41 cellular contexts compared by ENCODE assay signal in genomic region chr4:69584135-69584534, GRCh38. TPM values are rescaled to one million over a fixed set of nuclear protein-coding genes. Genes with fewer than 3 reads are reported as not detected.
"Had no signal": no experiment of that assay in that cellular context is flagged by ENCODE, and none has a peak within 500 bp of the region (broad histone marks: within the 10 kb centered on the region; RNA-seq: fewer than 3 reads in every experiment).

No MANE protein-coding gene starts in this region.

- H3K4me1 ChIP-seq: ascending aorta, body of pancreas, breast epithelium had no signal

- ATAC-seq: activated CD4-positive, CD25-positive, alpha-beta regulatory T cell treated with anti-CD3 and anti-CD28 coated beads, Interleukin-2, amount 50 U/mL, for 24 hours; activated CD8-positive, alpha-beta memory T cell treated with anti-CD3 and anti-CD28 coated beads, Interleukin-2, amount 10 ng/mL, durations not matched to agents 7 days and 5 days; activated CD8-positive, alpha-beta T cell treated with anti-CD3 and anti-CD28 coated beads, Interleukin-2, amount 10 ng/mL, durations not matched to agents 7 days and 5 days; activated naive CD8-positive, alpha-beta T cell treated with anti-CD3 and anti-CD28 coated beads, Interleukin-2, amount 50 U/mL, for 24 hours; body of pancreas; WTC11 had no signal

- FAIRE-seq: TTC549 had no signal

- H3K27ac Mint-ChIP-seq: activated CD4-positive, alpha-beta memory T cell treated with anti-CD3 and anti-CD28 coated beads, Interleukin-2, amount 10 ng/mL, durations not matched to agents 7 days and 5 days; activated CD4-positive, alpha-beta T cell treated with anti-CD3 and anti-CD28 coated beads, Interleukin-2, amount 10 ng/mL, durations not matched to agents 24 days and 14 days; activated CD8-positive, alpha-beta memory T cell treated with anti-CD3 and anti-CD28 coated beads, Interleukin-2, amount 10 ng/mL, durations not matched to agents 7 days and 5 days; activated CD8-positive, alpha-beta T cell treated with anti-CD3 and anti-CD28 coated beads, Interleukin-2, amount 10 ng/mL, durations not matched to agents 7 days and 5 days; activated naive CD4-positive, alpha-beta T cell treated with anti-CD3 and anti-CD28 coated beads, Interleukin-2, amount 10 ng/mL, durations not matched to agents 7 days and 5 days; activated naive CD4-positive, alpha-beta T cell treated with anti-CD3 and anti-CD28 coated beads, Interleukin-2, amount 50 U/mL, for 24 hours; activated naive CD8-positive, alpha-beta T cell; activated naive CD8-positive, alpha-beta T cell treated with anti-CD3 and anti-CD28 coated beads, Interleukin-2, amount 10 ng/mL, durations not matched to agents 7 days and 5 days; activated naive CD8-positive, alpha-beta T cell treated with anti-CD3 and anti-CD28 coated beads, Interleukin-2, amount 50 U/mL, for 24 hours; activated T-cell treated with anti-CD3 and anti-CD28 coated beads, Interleukin-2, amount 50 U/mL, for 24 hours; activated T-helper 2 cell treated with anti-CD3 and anti-CD28 coated beads, Interferon-gamma antibody, Interleukin-2, Interleukin-4, amounts not matched to agents 10 μg/mL and 5 μg/mL and 100 μg/mL, durations not matched to agents 14 hours and 24 hours and 36 hours; T-helper 1 cell treated with Interleukin-12 subunit alpha and Interleukin-12 subunit beta and Interleukin-4 antibody, amounts not matched to agents 30 μg/mL and 1 μg/mL, for 36 hours; T-helper 2 cell treated with Interferon-gamma antibody and Interleukin-4, amounts not matched to agents 5 μg/mL and 100 μg/mL, for 36 hours; WTC11 had no signal

- H3K36me3 ChIP-seq: ascending aorta, brain microvascular endothelial cell, breast epithelium, WERI-Rb-1 had no signal

- H3K4me3 ChIP-seq: ascending aorta, body of pancreas, breast epithelium had no signal

- H3K27ac ChIP-seq: ascending aorta, body of pancreas, brain microvascular endothelial cell, breast epithelium, WERI-Rb-1 had no signal

- H3K4me3 Mint-ChIP-seq: activated CD4-positive, alpha-beta memory T cell treated with anti-CD3 and anti-CD28 coated beads, Interleukin-2, amount 10 ng/mL, durations not matched to agents 7 days and 5 days; activated CD4-positive, alpha-beta T cell treated with anti-CD3 and anti-CD28 coated beads, Interleukin-2, amount 10 ng/mL, durations not matched to agents 24 days and 14 days; activated CD8-positive, alpha-beta memory T cell treated with anti-CD3 and anti-CD28 coated beads, Interleukin-2, amount 10 ng/mL, durations not matched to agents 7 days and 5 days; activated CD8-positive, alpha-beta T cell treated with anti-CD3 and anti-CD28 coated beads, Interleukin-2, amount 10 ng/mL, durations not matched to agents 7 days and 5 days; activated naive CD4-positive, alpha-beta T cell treated with anti-CD3 and anti-CD28 coated beads, Interleukin-2, amount 10 ng/mL, durations not matched to agents 7 days and 5 days; activated naive CD4-positive, alpha-beta T cell treated with anti-CD3 and anti-CD28 coated beads, Interleukin-2, amount 50 U/mL, for 24 hours; activated naive CD8-positive, alpha-beta T cell; activated naive CD8-positive, alpha-beta T cell treated with anti-CD3 and anti-CD28 coated beads, Interleukin-2, amount 10 ng/mL, durations not matched to agents 7 days and 5 days; activated naive CD8-positive, alpha-beta T cell treated with anti-CD3 and anti-CD28 coated beads, Interleukin-2, amount 50 U/mL, for 24 hours; activated T-cell treated with anti-CD3 and anti-CD28 coated beads, Interleukin-2, amount 50 U/mL, for 24 hours; T-helper 1 cell treated with Interleukin-12 subunit alpha and Interleukin-12 subunit beta and Interleukin-4 antibody, amounts not matched to agents 30 μg/mL and 1 μg/mL, for 36 hours; T-helper 2 cell treated with Interferon-gamma antibody and Interleukin-4, amounts not matched to agents 5 μg/mL and 100 μg/mL, for 36 hours; WTC11 had no signal

- H3K4me1 Mint-ChIP-seq: activated CD4-positive, alpha-beta memory T cell treated with anti-CD3 and anti-CD28 coated beads, Interleukin-2, amount 10 ng/mL, durations not matched to agents 7 days and 5 days; activated CD4-positive, alpha-beta T cell treated with anti-CD3 and anti-CD28 coated beads, Interleukin-2, amount 10 ng/mL, durations not matched to agents 24 days and 14 days; activated CD8-positive, alpha-beta memory T cell treated with anti-CD3 and anti-CD28 coated beads, Interleukin-2, amount 10 ng/mL, durations not matched to agents 7 days and 5 days; activated naive CD4-positive, alpha-beta T cell treated with anti-CD3 and anti-CD28 coated beads, Interleukin-2, amount 10 ng/mL, durations not matched to agents 7 days and 5 days; activated naive CD4-positive, alpha-beta T cell treated with anti-CD3 and anti-CD28 coated beads, Interleukin-2, amount 50 U/mL, for 24 hours; activated naive CD8-positive, alpha-beta T cell treated with anti-CD3 and anti-CD28 coated beads, Interleukin-2, amount 10 ng/mL, durations not matched to agents 7 days and 5 days; activated naive CD8-positive, alpha-beta T cell treated with anti-CD3 and anti-CD28 coated beads, Interleukin-2, amount 50 U/mL, for 24 hours; WTC11 had no signal

- DNase-seq: activated CD4-positive, alpha-beta memory T cell treated with anti-CD3 and anti-CD28 coated beads, Interleukin-2, amount 10 ng/mL, durations not matched to agents 7 days and 5 days; activated CD4-positive, alpha-beta T cell treated with anti-CD3 and anti-CD28 coated beads for 1 hour; activated CD4-positive, alpha-beta T cell treated with anti-CD3 and anti-CD28 coated beads for 4 hours; activated CD4-positive, alpha-beta T cell treated with anti-CD3 and anti-CD28 coated beads, Interleukin-2, amount 10 ng/mL, durations not matched to agents 24 days and 14 days; activated CD4-positive, alpha-beta T cell treated with anti-CD3 and anti-CD28 coated beads, Interleukin-2, amount 50 U/mL, for 1 hour; activated CD4-positive, alpha-beta T cell treated with anti-CD3 and anti-CD28 coated beads, Interleukin-2, amount 50 U/mL, for 48 hours; activated CD4-positive, CD25-positive, alpha-beta regulatory T cell; activated CD8-positive, alpha-beta memory T cell treated with anti-CD3 and anti-CD28 coated beads for 24 hours; activated CD8-positive, alpha-beta memory T cell treated with anti-CD3 and anti-CD28 coated beads, Interleukin-2, amount 10 ng/mL, durations not matched to agents 7 days and 5 days; activated CD8-positive, alpha-beta memory T cell treated with anti-CD3 and anti-CD28 coated beads, Interleukin-2, amount 50 U/mL, for 48 hours; activated CD8-positive, alpha-beta T cell treated with anti-CD3 and anti-CD28 coated beads, Interleukin-2, amount 10 ng/mL, durations not matched to agents 7 days and 5 days; activated effector memory CD4-positive, alpha-beta T cell treated with Interleukin-2 at 50 U/mL for 16 hours; activated gamma-delta T cell; activated naive CD4-positive, alpha-beta T cell treated with anti-CD3 and anti-CD28 coated beads, Interleukin-2, amount 10 ng/mL, durations not matched to agents 7 days and 5 days; activated naive CD4-positive, alpha-beta T cell treated with Interleukin-2 at 50 U/mL for 16 hours; activated naive CD8-positive, alpha-beta T cell treated with anti-CD3 and anti-CD28 coated beads, Interleukin-2, amount 10 ng/mL, durations not matched to agents 7 days and 5 days; activated naive CD8-positive, alpha-beta T cell treated with anti-CD3 and anti-CD28 coated beads, Interleukin-2, amount 50 U/mL, for 24 hours; activated T-cell treated with anti-CD3 and anti-CD28 coated beads, Interleukin-2, amount 50 U/mL, for 24 hours; activated T-cell treated with anti-CD3 and anti-CD28 coated beads, Interleukin-2, amount 50 U/mL, for 48 hours; amygdala; anterior cingulate cortex; body of pancreas; brain microvascular endothelial cell; central memory CD4-positive, alpha-beta T cell; T-helper 1 cell; T-helper 2 cell; T-helper 9 cell; WERI-Rb-1 had no signal

- H3K9me3 ChIP-seq: ascending aorta, body of pancreas, breast epithelium had no signal

- H3K9me3 Mint-ChIP-seq: activated CD4-positive, alpha-beta T cell treated with anti-CD3 and anti-CD28 coated beads, Interleukin-2, amount 10 ng/mL, durations not matched to agents 24 days and 14 days; activated naive CD4-positive, alpha-beta T cell treated with anti-CD3 and anti-CD28 coated beads, Interleukin-2, amount 10 ng/mL, durations not matched to agents 7 days and 5 days; activated naive CD4-positive, alpha-beta T cell treated with anti-CD3 and anti-CD28 coated beads, Interleukin-2, amount 50 U/mL, for 24 hours; activated naive CD8-positive, alpha-beta T cell treated with anti-CD3 and anti-CD28 coated beads, Interleukin-2, amount 10 ng/mL, durations not matched to agents 7 days and 5 days; activated naive CD8-positive, alpha-beta T cell treated with anti-CD3 and anti-CD28 coated beads, Interleukin-2, amount 50 U/mL, for 24 hours; activated T-cell treated with anti-CD3 and anti-CD28 coated beads, Interleukin-2, amount 50 U/mL, for 24 hours; activated T-helper 2 cell treated with anti-CD3 and anti-CD28 coated beads, Interferon-gamma antibody, Interleukin-2, Interleukin-4, amounts not matched to agents 10 μg/mL and 5 μg/mL and 100 μg/mL, durations not matched to agents 14 hours and 24 hours and 36 hours; T-helper 1 cell treated with Interleukin-12 subunit alpha and Interleukin-12 subunit beta and Interleukin-4 antibody, amounts not matched to agents 30 μg/mL and 1 μg/mL, for 36 hours; T-helper 2 cell treated with Interferon-gamma antibody and Interleukin-4, amounts not matched to agents 5 μg/mL and 100 μg/mL, for 36 hours; WTC11 had no signal

- H3K27me3 Mint-ChIP-seq: activated CD4-positive, alpha-beta memory T cell treated with anti-CD3 and anti-CD28 coated beads, Interleukin-2, amount 10 ng/mL, durations not matched to agents 7 days and 5 days; activated CD4-positive, alpha-beta T cell treated with anti-CD3 and anti-CD28 coated beads, Interleukin-2, amount 10 ng/mL, durations not matched to agents 24 days and 14 days; activated naive CD4-positive, alpha-beta T cell treated with anti-CD3 and anti-CD28 coated beads, Interleukin-2, amount 10 ng/mL, durations not matched to agents 7 days and 5 days; activated naive CD8-positive, alpha-beta T cell; activated naive CD8-positive, alpha-beta T cell treated with anti-CD3 and anti-CD28 coated beads, Interleukin-2, amount 50 U/mL, for 24 hours; activated T-cell treated with anti-CD3 and anti-CD28 coated beads, Interleukin-2, amount 50 U/mL, for 24 hours had no signal

- H3K36me3 Mint-ChIP-seq: activated CD8-positive, alpha-beta memory T cell treated with anti-CD3 and anti-CD28 coated beads, Interleukin-2, amount 10 ng/mL, durations not matched to agents 7 days and 5 days; activated naive CD4-positive, alpha-beta T cell treated with anti-CD3 and anti-CD28 coated beads, Interleukin-2, amount 10 ng/mL, durations not matched to agents 7 days and 5 days; activated naive CD4-positive, alpha-beta T cell treated with anti-CD3 and anti-CD28 coated beads, Interleukin-2, amount 50 U/mL, for 24 hours; activated naive CD8-positive, alpha-beta T cell; activated naive CD8-positive, alpha-beta T cell treated with anti-CD3 and anti-CD28 coated beads, Interleukin-2, amount 10 ng/mL, durations not matched to agents 7 days and 5 days; WTC11 had no signal

- H3K27me3 ChIP-seq: ascending aorta, body of pancreas, brain microvascular endothelial cell, breast epithelium had no signal

RNA-seq across cellular contexts. Expression of gene UGT2A2, which starts 55.3 kb away (rescaled TPM):
- total RNA-seq: activated CD4-positive, alpha-beta memory T cell treated with anti-CD3 and anti-CD28 coated beads, Interleukin-2, amount 10 ng/mL, durations not matched to agents 7 days and 5 days; activated CD4-positive, alpha-beta T cell treated with anti-CD3 and anti-CD28 coated beads, Interleukin-2, amount 10 ng/mL, durations not matched to agents 24 days and 14 days; activated CD8-positive, alpha-beta memory T cell treated with anti-CD3 and anti-CD28 coated beads, Interleukin-2, amount 10 ng/mL, durations not matched to agents 7 days and 5 days; activated CD8-positive, alpha-beta T cell treated with anti-CD3 and anti-CD28 coated beads, Interleukin-2, amount 10 ng/mL, durations not matched to agents 7 days and 5 days; activated naive CD8-positive, alpha-beta T cell treated with anti-CD3 and anti-CD28 coated beads, Interleukin-2, amount 10 ng/mL, durations not matched to agents 7 days and 5 days; activated T-helper 2 cell treated with anti-CD3 and anti-CD28 coated beads, Interferon-gamma antibody, Interleukin-2, Interleukin-4, amounts not matched to agents 10 μg/mL and 5 μg/mL and 100 μg/mL, durations not matched to agents 14 hours and 24 hours and 36 hours; ascending aorta; body of pancreas; breast epithelium; cardiac septum; cerebellum; WTC11 had no signal
- polyA plus RNA-seq: adipose tissue had no signal
